Comparison of ENCODE assay signal across 26 cellular contexts in the genomic region with DNA sequence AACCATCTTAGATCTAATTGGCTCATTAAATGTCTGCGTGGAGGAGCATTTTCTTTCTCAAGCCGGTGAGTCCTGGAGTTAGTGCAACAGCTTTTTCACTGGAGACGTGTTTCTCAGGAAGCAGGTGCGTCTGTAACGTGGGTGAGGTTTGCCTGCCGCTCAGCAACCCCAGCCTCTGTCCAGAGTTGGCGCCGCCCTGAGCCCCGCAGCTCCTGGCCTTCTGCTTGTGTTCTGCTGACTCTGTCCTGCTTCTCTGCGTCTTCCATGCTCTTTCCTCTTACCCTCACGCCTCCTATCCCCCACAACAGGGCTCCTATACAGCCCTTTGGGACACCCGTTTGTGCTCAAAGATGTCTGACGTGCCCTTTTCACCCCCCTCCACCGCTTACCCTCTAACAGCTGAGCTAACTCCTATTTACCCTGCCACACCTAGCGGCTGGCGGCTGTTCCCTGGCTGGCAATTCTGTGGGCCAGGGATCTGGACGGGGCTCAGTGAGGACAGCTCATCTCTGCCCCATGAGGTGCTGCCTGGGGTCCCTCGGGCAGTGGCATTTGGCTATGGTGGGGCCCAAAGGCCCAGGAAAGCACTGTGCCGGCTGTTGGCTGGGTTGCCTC. TPM values are rescaled to one million over a fixed set of nuclear protein-coding genes. Genes with fewer than 3 reads are reported as not detected.
A peak's percentile ranks its signal among the peaks of the same experiment; 100 is the strongest.
DNase-seq lines count a peak whose midpoint lies in the region; ATAC-seq, FAIRE-seq and TF ChIP-seq lines count a peak whose summit lies in the region.
"Had no signal": no experiment of that assay in that cellular context is flagged by ENCODE, and none has a peak within 500 bp of the region (broad histone marks: within the 10 kb centered on the region; RNA-seq: fewer than 3 reads in every experiment).

No MANE protein-coding gene starts in this region.

- no peak overlapping the region for H3K27ac ChIP-seq in H1 (ENCODE audit: low read depth, low read length)
- H3K27ac ChIP-seq: gastroesophageal sphincter, parathyroid adenoma, skin epidermis had no signal

- POLR2A ChIA-PET in H1 (lab: Charles Lee; ENCODE audit: partially characterized antibody) = interaction anchor here (0.7 to 1.4 kb wide), 4 partner anchors 10 to 60 kb away, joined by 3 to 4 read pairs (median 3); no protein-coding TSS in a partner anchor

- no peak overlapping the region for H3K14ac ChIP-seq in H1 (ENCODE audit: insufficient read length)

- peaks cover 7 to 80% (median 56%) of the 10 kb centered on the region in 4 experiments for H3K27me3 ChIP-seq in H1 (replicated peaks in 1 of 4; ENCODE audit: control insufficient read depth in 3 of 4, extremely low read depth in 1 of 4, insufficient read depth in 3 of 4, low read length in 3 of 4)
- H3K27me3 ChIP-seq in skeletal muscle satellite cell (ENCODE audit: control insufficient read depth, insufficient read depth, low read length) = peaks cover 3% of the 10 kb centered on the region

- TF ChIP-seq POLR2A in H1 (IDR thresholded peaks at IDR 0.05; ENCODE audit: control extremely low read depth in 1 of 2, low read depth in 2 of 2, low read length in 2 of 2) = no peak

- CTCF ChIA-PET in H1 (lab: Charles Lee; ENCODE audit: partially characterized antibody) = interaction anchor here (0.9 to 6.8 kb wide), 28 partner anchors 10 to 399 kb away, joined by 3 to 48 read pairs (median 11); a partner anchor contains a TSS

- H4K20me1 ChIP-seq in H1 (replicated peaks in 1 of 2; ENCODE audit: control insufficient read depth in 1 of 2, insufficient read depth in 2 of 2, low read length in 2 of 2) = peaks cover 0 to 1% of the 10 kb centered on the region in 2 experiments

- H3K9ac ChIP-seq in H1 (replicated peaks in 1 of 4; ENCODE audit: extremely low read depth in 1 of 4, low read depth in 3 of 4, low read length in 3 of 4) (no peak overlapping the region; a peak in 1 of 7 replicates), skeletal muscle satellite cell (ENCODE audit: low read depth, low read length) (peak overlapping the region; percentile 45)
- H3K9ac ChIP-seq: parathyroid adenoma had no signal

- H3K4me3 ChIP-seq in H1 (ENCODE audit: extremely low read depth in 1 of 4, insufficient read depth in 2 of 4, low read depth in 3 of 4, low read length in 4 of 4) (peak overlapping the region in 1 of 4 experiments; percentile 49; a peak in 1 of 8 replicates), skeletal muscle satellite cell (ENCODE audit: low read length) (no peak overlapping the region)
- H3K4me3 ChIP-seq: gastroesophageal sphincter, skin epidermis had no signal

- H3K4ac ChIP-seq in H1 (replicated peaks; ENCODE audit: insufficient read length, low read depth, low read length) = no peak overlapping the region

- H3K56ac ChIP-seq in H1 (replicated peaks; ENCODE audit: insufficient read length, low read depth, low read length) = no peak overlapping the region

- H3K4me2 ChIP-seq in H1 (ENCODE audit: insufficient read depth in 1 of 2, low read depth in 2 of 2, low read length in 2 of 2) (peak overlapping the region in 1 of 2 experiments; percentile 59; a peak in 2 of 4 replicates), skeletal muscle satellite cell (ENCODE audit: low read length) (no peak overlapping the region)

- peak overlapping the region; percentile 90; the same call in 1 of the 2 replicates for H2BK12ac ChIP-seq in H1 (ENCODE audit: low read depth, low read length)

- no peaks in the 10 kb centered on the region for H3K79me1 ChIP-seq in H1 (ENCODE audit: low read depth, low read length)

- H3K23me2 ChIP-seq in H1 (ENCODE audit: low read depth, low read length) = peaks cover 3% of the 10 kb centered on the region; the same call in 1 of the 2 replicates

- FAIRE-seq in H1 (lab: Jason Lieb, UNC) = no peak
- FAIRE-seq: GM12892, keratinocyte had no signal

- no peak for TF ChIP-seq CTCF in H1 (IDR thresholded peaks at IDR 0.05; ENCODE audit: control extremely low read depth in 1 of 3, insufficient read depth in 1 of 3, low read depth in 1 of 3, low read length in 3 of 3)

- WGBS in H1 (ENCODE audit: extremely low coverage in 1 of 2, insufficient coverage in 1 of 2, insufficient read length in 1 of 2, insufficient replicate concordance in 2 of 2, low coverage in 1 of 2, low lambda C conversion rate in 2 of 2, missing lambda C conversion rate in 1 of 2), 2 experiments = 75% methylated on average over 19 of the region's 19 CpGs; no CpG with 5 or more reads in 1 of the 2 experiments

- TF ChIP-seq RAD21 in H1 (IDR thresholded peaks at IDR 0.05 in 1 of 2, conservative IDR thresholded peaks at IDR 0.05 in 1 of 2; ENCODE audit: low read depth in 2 of 2, low read length in 2 of 2) = no peak

- H3K4me1 ChIP-seq in H1 (replicated peaks in 1 of 4; ENCODE audit: control insufficient read depth in 3 of 4, insufficient read depth in 4 of 4, low read length in 3 of 4) = peaks cover 0 to 37% (median 24%) of the 10 kb centered on the region in 4 experiments; a peak in 6 of 7 replicates
- H3K4me1 ChIP-seq in skeletal muscle satellite cell (ENCODE audit: control insufficient read depth, insufficient read depth, low read length) = peaks cover 57% of the 10 kb centered on the region
- H3K4me1 ChIP-seq: parathyroid adenoma had no signal

- DNase-seq in NCI-H146 (lab: John Stamatoyannopoulos, UW) (peak; percentile 21), NCI-H146 treated with DMSO at 0.1 percent for 48 hours (lab: John Stamatoyannopoulos, UW; ENCODE audit: unreplicated experiment) (no peak), DMS53 (lab: John Stamatoyannopoulos, UW) (peak; percentile 73), H1 (ENCODE audit: low read depth in 1 of 2, low spot score in 2 of 2) (no peak)
- DNase-seq: activated CD4-positive, alpha-beta T cell treated with anti-CD3 and anti-CD28 coated beads, Interleukin-2, amount 50 U/mL, for 4 hours; activated CD8-positive, alpha-beta memory T cell treated with anti-CD3 and anti-CD28 coated beads, Interleukin-2, amount 50 U/mL, for 48 hours; activated gamma-delta T cell; AML-193; effector memory CD8-positive, alpha-beta T cell; Karpas-422; stimulated activated CD4-positive, alpha-beta T cell treated with anti-CD3 and anti-CD28 coated beads, Interleukin-2, amount 100 ng/mL, for 24 hours; T-helper 9 cell had no signal

- TF ChIP-seq EP300 in H1 (IDR thresholded peaks at IDR 0.05; ENCODE audit: borderline replicate concordance in 1 of 2, low read depth in 2 of 2, low read length in 2 of 2) = no peak

- no peaks in the 10 kb centered on the region for H3K36me3 ChIP-seq in H1 (ENCODE audit: control insufficient read depth in 2 of 4, insufficient read depth in 4 of 4, low read length in 3 of 4)
- H3K36me3 ChIP-seq in skeletal muscle satellite cell (ENCODE audit: insufficient read depth, low read length) = no peaks in the 10 kb centered on the region
- H3K36me3 ChIP-seq: gastroesophageal sphincter had no signal

- H2BK5ac ChIP-seq in H1 (ENCODE audit: low read depth, low read length) = 0 out of 2 replicates have a peak overlapping the region, but pooled peaks have one; percentile 35

- H4K91ac ChIP-seq in H1 (replicated peaks; ENCODE audit: insufficient read length, low read length) = no peak overlapping the region

- peak overlapping the region; percentile 60; the same call in 1 of the 2 replicates for H3K18ac ChIP-seq in H1 (ENCODE audit: extremely low read depth, low read length)

- H2BK15ac ChIP-seq in H1 (ENCODE audit: low read length) = peak overlapping the region; percentile 88; the same call in 1 of the 2 replicates

- no peak overlapping the region for H4K8ac ChIP-seq in H1 (ENCODE audit: extremely low read depth, insufficient read depth, low read length)

- peak overlapping the region; percentile 90 for H2BK20ac ChIP-seq in H1 (ENCODE audit: low read length)

- no peak overlapping the region for H2AK5ac ChIP-seq in H1 (ENCODE audit: low read depth, low read length)

- H4K5ac ChIP-seq in H1 (ENCODE audit: insufficient read length, low read depth, low read length) = no peak overlapping the region

- no peak overlapping the region for H2BK120ac ChIP-seq in H1 (replicated peaks; ENCODE audit: low read depth, low read length)

- no peaks in the 10 kb centered on the region for H3K9me3 ChIP-seq in H1 (ENCODE audit: insufficient read depth in 2 of 2, low read depth in 1 of 2, low read length in 1 of 2)
- no peaks in the 10 kb centered on the region for H3K9me3 ChIP-seq in skeletal muscle satellite cell (replicated peaks; ENCODE audit: low read length)
- H3K9me3 ChIP-seq: gastroesophageal sphincter had no signal

- ATAC-seq in HG02973 (IDR thresholded peaks at IDR 0.05; ENCODE audit: unreplicated experiment) = no peak
- ATAC-seq in HG03280 (IDR thresholded peaks at IDR 0.05; ENCODE audit: unreplicated experiment) = no peak
- ATAC-seq in HG03354 (IDR thresholded peaks at IDR 0.05; ENCODE audit: poor library complexity, severe bottlenecking, unreplicated experiment) = no peak
- ATAC-seq: effector memory CD8-positive, alpha-beta T cell; esophagus mucosa; gastroesophageal sphincter; natural killer cell treated with Interleukin-12 subunit alpha and Interleukin-12 subunit beta and Interleukin-15 and Interleukin-18, amount 100 ng/mL, for 72 hours; stimulated activated effector memory CD8-positive, alpha-beta T cell treated with anti-CD3 and anti-CD28 coated beads, Interleukin-12 subunit alpha, Interleukin-12 subunit beta, amount 100 ng/mL, for 72 hours had no signal

- no peak overlapping the region for H2AFZ ChIP-seq in H1 (ENCODE audit: low read length)
- H2AFZ ChIP-seq: parathyroid adenoma had no signal

- no peak overlapping the region for H3K23ac ChIP-seq in H1 (ENCODE audit: insufficient read length)

- H3K79me2 ChIP-seq in H1 (ENCODE audit: control insufficient read depth in 1 of 2, insufficient read depth in 2 of 2, low read length in 2 of 2) = no peaks in the 10 kb centered on the region
- H3K79me2 ChIP-seq: parathyroid adenoma had no signal

RNA-seq across cellular contexts. Expression of a gene that starts 18.8 kb away (rescaled TPM):
- not detected in 2 replicates for total RNA-seq in H1 (2021; fragmentation: NEBNext Ultra II Directional; extraction: Animal tissue kit (Norgen Biotek cat#: 25700))
- polyA plus RNA-seq in H1 (2011; rRNA removed) = 0.32 and 0.36 TPM in 2 replicates
- 0.19 TPM for polyA plus RNA-seq in H1 (2011; cell fraction: cytosol; rRNA removed)
- polyA plus RNA-seq in H1 (2011; cell fraction: nucleus; rRNA removed) = 0.27 TPM
- 0.09 to 0.32 TPM (median 0.25 TPM) in 3 of 4 replicates, not detected in the other for polyA plus RNA-seq in H1 (2012, experiment 1 of 2)
- 0.09 TPM for polyA plus RNA-seq in H1 (2012, experiment 2 of 2)
- polyA plus RNA-seq in H1 (2013, experiment 1 of 2) = 0.14 TPM
- polyA plus RNA-seq in H1 (2013, experiment 2 of 2) = 0.13 TPM
- not detected in 2 replicates for polyA minus RNA-seq in H1 (2011; rRNA and poly(A)+ RNA removed)
- not detected for polyA minus RNA-seq in H1 (2011; cell fraction: cytosol; rRNA and poly(A)+ RNA removed)
- not detected for polyA minus RNA-seq in H1 (2011; cell fraction: nucleus; rRNA and poly(A)+ RNA removed)
- total RNA-seq in skeletal muscle satellite cell (2012; rRNA removed) = 0.51 and 6.8 TPM in 2 replicates

RNA-seq across cellular contexts. Expression of a gene that starts 40.1 kb away (rescaled TPM):
- total RNA-seq in H1 (2021; fragmentation: NEBNext Ultra II Directional; extraction: Animal tissue kit (Norgen Biotek cat#: 25700)) = 0.15 TPM in 1 of 2 replicates, not detected in the other
- polyA plus RNA-seq in H1 (2011; rRNA removed) = 0.14 and 0.35 TPM in 2 replicates
- polyA plus RNA-seq in H1 (2011; cell fraction: cytosol; rRNA removed) = 0.34 TPM
- 2.4 TPM for polyA plus RNA-seq in H1 (2011; cell fraction: nucleus; rRNA removed)
- polyA plus RNA-seq in H1 (2012, experiment 1 of 2) = 0.60 TPM in 1 of 4 replicates, not detected in the others
- polyA plus RNA-seq in H1 (2012, experiment 2 of 2) = not detected
- 0.10 TPM for polyA plus RNA-seq in H1 (2013, experiment 1 of 2)
- 0.07 TPM for polyA plus RNA-seq in H1 (2013, experiment 2 of 2)
- not detected in 2 replicates for polyA minus RNA-seq in H1 (2011; rRNA and poly(A)+ RNA removed)
- not detected for polyA minus RNA-seq in H1 (2011; cell fraction: cytosol; rRNA and poly(A)+ RNA removed)
- polyA minus RNA-seq in H1 (2011; cell fraction: nucleus; rRNA and poly(A)+ RNA removed) = not detected
- not detected in 2 replicates for total RNA-seq in skeletal muscle satellite cell (2012; rRNA removed)
- total RNA-seq: A172; Daoy; esophagus mucosa; natural killer cell treated with Interleukin-12 subunit alpha and Interleukin-12 subunit beta and Interleukin-15 and Interleukin-18, amount 100 ng/mL, for 72 hours had no signal
- polyA plus RNA-seq: keratinocyte had no signal

RNA-seq across cellular contexts. Expression of a gene that starts 50.3 kb away (rescaled TPM):
- total RNA-seq in H1 (2021; fragmentation: NEBNext Ultra II Directional; extraction: Animal tissue kit (Norgen Biotek cat#: 25700)) = 101 and 106 TPM in 2 replicates
- polyA plus RNA-seq in H1 (2011; rRNA removed) = 31.1 and 39.6 TPM in 2 replicates
- polyA plus RNA-seq in H1 (2011; cell fraction: cytosol; rRNA removed) = 80.4 TPM
- polyA plus RNA-seq in H1 (2011; cell fraction: nucleus; rRNA removed) = 79.1 TPM
- 76.1 to 129 TPM (median 105 TPM) in 4 replicates for polyA plus RNA-seq in H1 (2012, experiment 1 of 2)
- polyA plus RNA-seq in H1 (2012, experiment 2 of 2) = 55.3 TPM
- 89.8 TPM for polyA plus RNA-seq in H1 (2013, experiment 1 of 2)
- polyA plus RNA-seq in H1 (2013, experiment 2 of 2) = 106 TPM
- polyA minus RNA-seq in H1 (2011; rRNA and poly(A)+ RNA removed) = 31.4 and 55.9 TPM in 2 replicates
- 47.0 TPM for polyA minus RNA-seq in H1 (2011; cell fraction: cytosol; rRNA and poly(A)+ RNA removed)
- polyA minus RNA-seq in H1 (2011; cell fraction: nucleus; rRNA and poly(A)+ RNA removed) = 33.5 TPM
- 38.2 and 47.9 TPM in 2 replicates for total RNA-seq in skeletal muscle satellite cell (2012; rRNA removed)

Comparison
In these comparisons a context has a peak if more than half of its experiments do, and no peak if none do; other contexts are left out.
1. DNase-seq: peak in NCI-H146 (single experiment) and DMS53 (single experiment); none in NCI-H146 treated with DMSO at 0.1 percent for 48 hours (single experiment) and H1 (0 of 2).